1 cellular context compared by ENCODE assay signal in genomic region chr10:62689712-62690111, GRCh38.
TF ChIP-seq lines count a peak whose summit lies in the region.

No MANE protein-coding gene starts in this region.

TF ChIP-seq in GM12878, 131 proteins besides CTCF, POLR2A, EP300 and RAD21 (continued from another document and continues in another):
- TF ChIP-seq ZNF592 (IDR thresholded peaks at IDR 0.05), result no peak
- no peak for TF ChIP-seq YBX1 (IDR thresholded peaks at IDR 0.05)
- 0 out of 2 replicates have a peak, but pooled peaks have one; percentile 36 for TF ChIP-seq NFIC (IDR thresholded peaks at IDR 0.05; ENCODE audit: low read depth, low read length)
- no peak for TF ChIP-seq MXI1 (IDR thresholded peaks at IDR 0.05; ENCODE audit: low read depth, low read length)
- TF ChIP-seq IRF3 (IDR thresholded peaks at IDR 0.05), result no peak
- no peak for TF ChIP-seq DPF2 (IDR thresholded peaks at IDR 0.05)
- no peak for TF ChIP-seq PRDM15 (CRISPR knock-in tag; IDR thresholded peaks at IDR 0.05)
- no peak for TF ChIP-seq FOS (IDR thresholded peaks at IDR 0.05; ENCODE audit: borderline replicate concordance, extremely low read depth, insufficient read length)
- TF ChIP-seq IKZF2 (IDR thresholded peaks at IDR 0.05), result no peak
- TF ChIP-seq WRNIP1 (IDR thresholded peaks at IDR 0.05; ENCODE audit: borderline replicate concordance, low read depth, low read length), result no peak
- TF ChIP-seq RCOR1 (conservative IDR thresholded peaks at IDR 0.05; ENCODE audit: low read depth, low read length), result no peak
- no peak for TF ChIP-seq ZNF217 (IDR thresholded peaks at IDR 0.05)
- 0 out of 2 replicates have a peak, but pooled peaks have one; percentile 11 for TF ChIP-seq NBN (IDR thresholded peaks at IDR 0.05)
- no peak for TF ChIP-seq KDM1A (IDR thresholded peaks at IDR 0.05; ENCODE audit: borderline replicate concordance)
- no peak for TF ChIP-seq BCL3 (IDR thresholded peaks at IDR 0.05; ENCODE audit: borderline replicate concordance, insufficient read depth, low read depth, low read length, poor library complexity, severe bottlenecking)
- no peak for TF ChIP-seq USF1 (IDR thresholded peaks at IDR 0.05; ENCODE audit: borderline replicate concordance, extremely low read length, insufficient read depth, low read depth, low read length)
- TF ChIP-seq MYB (IDR thresholded peaks at IDR 0.05; ENCODE audit: borderline replicate concordance, low read depth, low read length), result no peak
- no peak for TF ChIP-seq TCF7 (IDR thresholded peaks at IDR 0.05; ENCODE audit: borderline replicate concordance)
- no peak for TF ChIP-seq ZBTB4 (CRISPR knock-in tag; IDR thresholded peaks at IDR 0.05)
- peak in 1 of 2 experiments; percentile 11; a peak in 1 of 4 replicates for TF ChIP-seq BHLHE40 (IDR thresholded peaks at IDR 0.05; ENCODE audit: borderline replicate concordance in 1 of 2, low read depth in 2 of 2, low read length in 1 of 2)
- TF ChIP-seq ZNF384 (IDR thresholded peaks at IDR 0.05; ENCODE audit: borderline replicate concordance, low read depth, low read length), result peak; percentile 63; the same call in 1 of the 2 replicates
- no peak for TF ChIP-seq PBX3 (IDR thresholded peaks at IDR 0.05; ENCODE audit: insufficient replicate concordance, low read depth, low read length)
- TF ChIP-seq JUND (IDR thresholded peaks at IDR 0.05; ENCODE audit: low read depth, low read length), result no peak
- TF ChIP-seq JUNB (IDR thresholded peaks at IDR 0.05), result 0 out of 2 replicates have a peak, but pooled peaks have one; percentile 31
- TF ChIP-seq ZNF207 (IDR thresholded peaks at IDR 0.05; ENCODE audit: borderline replicate concordance), result no peak
- no peak for TF ChIP-seq CBFB (IDR thresholded peaks at IDR 0.05; ENCODE audit: low read depth)
- peak in 1 of 2 experiments; percentile 96; a peak in 2 of 4 replicates for TF ChIP-seq ETV6 (conservative IDR thresholded peaks at IDR 0.05 in 1 of 2, IDR thresholded peaks at IDR 0.05 in 1 of 2; ENCODE audit: borderline replicate concordance in 1 of 2, low read depth in 1 of 2)
- peak; percentile 79 for TF ChIP-seq SPI1 (IDR thresholded peaks at IDR 0.05; ENCODE audit: borderline replicate concordance, insufficient read depth, low read depth, low read length)
- TF ChIP-seq ZNF274 (IDR thresholded peaks at IDR 0.05; ENCODE audit: insufficient read depth, insufficient read length), result no peak
- TF ChIP-seq FOXK2 (IDR thresholded peaks at IDR 0.05), result no peak
- TF ChIP-seq PAX5 (IDR thresholded peaks at IDR 0.05; ENCODE audit: borderline replicate concordance, low read depth, low read length), result no peak
- no peak for TF ChIP-seq IKZF1 (conservative IDR thresholded peaks at IDR 0.05)
- no peak for TF ChIP-seq REST (IDR thresholded peaks at IDR 0.05; ENCODE audit: low read depth, low read length)
- TF ChIP-seq NFXL1 (IDR thresholded peaks at IDR 0.05; ENCODE audit: borderline replicate concordance), result no peak
- no peak for TF ChIP-seq NFYA (IDR thresholded peaks at IDR 0.05; ENCODE audit: borderline replicate concordance, low read depth, low read length)
